Comparison of ENCODE assay signal across 1 cellular context in the genomic region with DNA sequence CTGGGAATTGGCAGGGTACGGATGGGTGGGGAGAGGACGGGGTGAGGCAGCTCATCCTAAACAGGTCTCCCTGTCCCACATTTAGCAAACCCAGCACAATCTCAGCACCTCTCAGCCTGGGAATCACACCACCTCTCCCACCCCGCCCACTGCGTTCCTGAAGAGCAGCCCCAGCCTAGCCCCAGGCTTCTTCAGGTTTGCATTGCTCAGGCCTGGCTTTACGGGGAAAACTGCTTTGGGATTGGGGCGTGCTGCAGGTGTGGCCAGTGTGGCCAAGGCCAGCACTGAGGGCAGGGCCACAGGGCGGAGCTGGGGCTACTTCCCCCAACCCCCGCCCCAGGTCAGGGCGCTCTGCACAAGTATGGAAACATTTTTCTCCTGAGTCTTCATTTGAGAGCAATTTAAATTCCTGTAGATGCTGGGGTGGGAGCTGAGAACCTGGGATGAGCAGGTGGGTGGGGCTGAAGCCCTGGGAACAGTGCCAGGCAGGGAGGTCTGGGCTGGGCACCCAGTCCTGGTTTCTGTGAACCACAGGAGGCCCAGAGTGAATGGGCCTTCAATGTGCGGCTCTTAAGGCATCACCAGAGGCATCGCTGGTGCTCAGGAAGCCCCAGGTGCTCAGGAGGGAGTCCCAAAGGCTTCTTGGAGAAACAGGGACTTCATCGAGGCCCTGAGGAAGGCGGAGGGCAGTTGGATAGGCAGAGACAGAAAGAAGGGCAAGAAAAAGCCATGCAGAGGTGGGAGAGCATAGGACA.
A peak's percentile ranks its signal among the peaks of the same experiment; 100 is the strongest.
TF ChIP-seq lines count a peak whose summit lies in the region.

No MANE protein-coding gene starts in this region.

TF ChIP-seq in HEK293, 187 proteins besides CTCF, POLR2A, EP300 and RAD21:
- no peak for TF ChIP-seq ZNF843 (tag by site-specific recombination; IDR thresholded peaks at IDR 0.05)
- TF ChIP-seq KLF1 (tag by site-specific recombination; IDR thresholded peaks at IDR 0.05): peak; percentile 87
